Comparison of ENCODE assay signal across 13 cellular contexts in genomic region chr18:73316513-73316912, GRCh38.
"Had no signal": no experiment of that assay in that cellular context is flagged by ENCODE, and none has a peak within 500 bp of the region (broad histone marks: within the 10 kb centered on the region; RNA-seq: fewer than 3 reads in every experiment).

No MANE protein-coding gene starts in this region.

- H2AFZ ChIP-seq: parathyroid adenoma had no signal

- FAIRE-seq: endothelial cell of umbilical vein, small intestine, urothelium cell line had no signal

- DNase-seq: activated CD4-positive, alpha-beta T cell treated with anti-CD3 and anti-CD28 coated beads, Interleukin-2, amount 10 ng/mL, durations not matched to agents 7 days and 5 days; activated CD4-positive, CD25-positive, alpha-beta regulatory T cell; activated T-cell treated with anti-CD3 and anti-CD28 coated beads for 4 hours; colonic mucosa; glutamatergic neuron; left cardiac atrium; naive thymus-derived CD4-positive, alpha-beta T cell; small intestine; thyroid gland had no signal

- H3K9me3 ChIP-seq: colonic mucosa, thyroid gland had no signal

- H3K4me3 ChIP-seq: cardiac muscle cell, colonic mucosa, thyroid gland had no signal

- H3K27me3 ChIP-seq: cardiac muscle cell, colonic mucosa, thyroid gland had no signal

- H3K36me3 ChIP-seq: cardiac muscle cell, colonic mucosa, thyroid gland had no signal

- H3K9ac ChIP-seq: parathyroid adenoma had no signal

- H3K4me1 ChIP-seq: colonic mucosa, parathyroid adenoma, thyroid gland had no signal

- H3K27ac ChIP-seq: cardiac muscle cell, colonic mucosa, parathyroid adenoma, thyroid gland had no signal

- ATAC-seq: naive thymus-derived CD4-positive, alpha-beta T cell had no signal
